In genomic region chr15:77031376-77032050, GRCh38 we compare ENCODE assay signal across 8 cellular contexts. TPM values are rescaled to one million over a fixed set of nuclear protein-coding genes. Genes with fewer than 3 reads are reported as not detected.
A peak's percentile ranks its signal among the peaks of the same experiment; 100 is the strongest.
DNase-seq lines count a peak whose midpoint lies in the region; ATAC-seq and TF ChIP-seq lines count a peak whose summit lies in the region.

No MANE protein-coding gene starts in this region.

- H3K79me2 ChIP-seq in GM23248 (ENCODE audit: insufficient read depth), result no peaks in the 10 kb centered on the region
- H3K79me2 ChIP-seq in neural progenitor cell (ENCODE audit: low read depth), result no peaks in the 10 kb centered on the region

- peaks cover 68 to 95% of the 10 kb centered on the region in 2 donors for H3K36me3 Mint-ChIP-seq in CD14-positive monocyte
- H3K36me3 Mint-ChIP-seq in neural progenitor cell, result no peaks in the 10 kb centered on the region

- no peaks in the 10 kb centered on the region for H3K27me3 ChIP-seq in GM23248 (replicated peaks; ENCODE audit: insufficient read depth)
- no peaks in the 10 kb centered on the region for H3K27me3 ChIP-seq in neural progenitor cell

- H2AFZ ChIP-seq in GM23248 (no peak overlapping the region), neural progenitor cell (replicated peaks) (no peak overlapping the region)

- H3K9ac ChIP-seq in GM23248, result no peak overlapping the region
- no peak overlapping the region for H3K9ac ChIP-seq in neural progenitor cell

- H3K4me3 Mint-ChIP-seq in CD14-positive monocyte (no peak overlapping the region), neural progenitor cell (no peak overlapping the region)

- H3K27ac Mint-ChIP-seq in CD14-positive monocyte (peak overlapping the region in 5 of 7 donors; percentile 8 to 72 (median 60)), neural progenitor cell (peak overlapping the region; percentile 79)

- H3K4me1 ChIP-seq in GM23248 (ENCODE audit: insufficient read depth), result no peaks in the 10 kb centered on the region
- H3K4me1 ChIP-seq in neural progenitor cell, result peaks cover 32% of the 10 kb centered on the region

- no peak overlapping the region for H3K27ac ChIP-seq in GM23248
- no peak overlapping the region for H3K27ac ChIP-seq in neural progenitor cell

- H3K4me3 ChIP-seq in GM23248, result no peak overlapping the region
- no peak overlapping the region for H3K4me3 ChIP-seq in neural progenitor cell

- DNase-seq in CD14-positive monocyte (ENCODE audit: low spot score) (peak; percentile 50), GM23248 (peak; percentile 39), NCI-H69 (lab: John Stamatoyannopoulos, UW) (peak; percentile 61), neural progenitor cell (ENCODE audit: low spot score) (no peak), SKM-1 treated with dmso at 0.1 percent for 144 hours (lab: John Stamatoyannopoulos, UW; ENCODE audit: unreplicated experiment) (no peak)
- DNase-seq in activated naive CD4-positive, alpha-beta T cell treated with anti-CD3 and anti-CD28 coated beads, Interleukin-2, amount 50 U/mL, for 16 hours, result peak; percentile 30

- H3K4me1 Mint-ChIP-seq in CD14-positive monocyte (no peaks in the 10 kb centered on the region), neural progenitor cell (peaks cover 21% of the 10 kb centered on the region)

- H3K9me3 Mint-ChIP-seq in CD14-positive monocyte (peaks cover 0 to 16% (median 7%) of the 10 kb centered on the region in 7 donors), neural progenitor cell (no peaks in the 10 kb centered on the region)

- no peak overlapping the region for H3K4me2 ChIP-seq in GM23248 (ENCODE audit: unreplicated experiment)
- peak overlapping the region; percentile 14 for H3K4me2 ChIP-seq in neural progenitor cell

- intact Hi-C loops in CD14-positive monocyte (cut with micrococcal nuclease), result no loop called here

- WGBS in GM23248 (ENCODE audit: low coverage in 1 of 2, low lambda C conversion rate in 2 of 2, missing lambda C conversion rate in 2 of 2), 2 experiments, result 69 to 74% methylated on average over 12 of the region's 12 CpGs

- no peaks in the 10 kb centered on the region for H3K9me2 ChIP-seq in GM23248 (ENCODE audit: insufficient read depth)

- peak; percentile 19 for TF ChIP-seq CTCF in CD14-positive monocyte (IDR thresholded peaks at IDR 0.05)
- no peak for TF ChIP-seq CTCF in neural progenitor cell (IDR thresholded peaks at IDR 0.05)

- H3K9me3 ChIP-seq in GM23248 (ENCODE audit: low read depth) (no peaks in the 10 kb centered on the region), neural progenitor cell (ENCODE audit: low read depth) (no peaks in the 10 kb centered on the region)

- in situ Hi-C loops in GM23248 (cut with MboI), result no loop called here

- H3K27me3 Mint-ChIP-seq in CD14-positive monocyte (ENCODE audit: low read depth in 3 of 3) (peaks cover 0 to 1% (median 0%) of the 10 kb centered on the region in 3 donors), neural progenitor cell (ENCODE audit: insufficient read depth, low read depth) (peaks cover 7% of the 10 kb centered on the region)

- ATAC-seq in HG03571 (IDR thresholded peaks at IDR 0.05; ENCODE audit: unreplicated experiment) (no peak), HG03025 (IDR thresholded peaks at IDR 0.05; ENCODE audit: low FRiP score, unreplicated experiment) (no peak)

- H3K36me3 ChIP-seq in GM23248 (ENCODE audit: low read depth) (no peaks in the 10 kb centered on the region), neural progenitor cell (no peaks in the 10 kb centered on the region)

- H4K20me1 ChIP-seq in GM23248 (ENCODE audit: insufficient read depth) (no peaks in the 10 kb centered on the region), neural progenitor cell (ENCODE audit: low read depth) (no peaks in the 10 kb centered on the region)

- no peaks in the 10 kb centered on the region for H3F3A ChIP-seq in GM23248 (ENCODE audit: insufficient read depth)
- peaks cover 4% of the 10 kb centered on the region for H3F3A ChIP-seq in neural progenitor cell (ENCODE audit: low read depth)

RNA-seq across cellular contexts. Expression of gene PSTPIP1, which starts 36.6 kb away (rescaled TPM):
- polyA plus RNA-seq in CD14-positive monocyte, result 10 to 100 TPM; 85.9 to 86.8 TPM
- 0.38 TPM in 1 of 2 replicates, not detected in the other for total RNA-seq in GM23248 (2014; rRNA removed; shearing (Covaris generic))
- 0.71 and 0.80 TPM in 2 replicates for polyA plus RNA-seq in GM23248 (2016; fragmentation: Nextera tagmentation; extraction: Ambion mirVana)
- 0.19 and 0.77 TPM in 2 replicates for total RNA-seq in neural progenitor cell (ENCODE audit: low replicate concordance)

RNA-seq across cellular contexts. Expression of gene TSPAN3, which starts 39.4 kb away (rescaled TPM):
- polyA plus RNA-seq in CD14-positive monocyte (10 to 100 TPM; 53.2 to 68.0 TPM), GM23248 (2016; fragmentation: Nextera tagmentation; extraction: Ambion mirVana) (307 and 320 TPM in 2 replicates)
- total RNA-seq in GM23248 (2014; rRNA removed; shearing (Covaris generic)), result 321 and 332 TPM in 2 replicates
- 331 and 474 TPM in 2 replicates for total RNA-seq in neural progenitor cell (ENCODE audit: low replicate concordance)

Comparison
In these comparisons a context has a peak if more than half of its experiments do, and no peak if none do; other contexts are left out.
1. DNase-seq: peak in CD14-positive monocyte (single experiment), GM23248 (single experiment), NCI-H69 (single experiment) and activated naive CD4-positive, alpha-beta T cell treated with anti-CD3 and anti-CD28 coated beads, Interleukin-2, amount 50 U/mL, for 16 hours (single experiment); none in neural progenitor cell (single experiment) and SKM-1 treated with dmso at 0.1 percent for 144 hours (single experiment).